Comparison of ENCODE assay signal across 28 cellular contexts in the genomic region with DNA sequence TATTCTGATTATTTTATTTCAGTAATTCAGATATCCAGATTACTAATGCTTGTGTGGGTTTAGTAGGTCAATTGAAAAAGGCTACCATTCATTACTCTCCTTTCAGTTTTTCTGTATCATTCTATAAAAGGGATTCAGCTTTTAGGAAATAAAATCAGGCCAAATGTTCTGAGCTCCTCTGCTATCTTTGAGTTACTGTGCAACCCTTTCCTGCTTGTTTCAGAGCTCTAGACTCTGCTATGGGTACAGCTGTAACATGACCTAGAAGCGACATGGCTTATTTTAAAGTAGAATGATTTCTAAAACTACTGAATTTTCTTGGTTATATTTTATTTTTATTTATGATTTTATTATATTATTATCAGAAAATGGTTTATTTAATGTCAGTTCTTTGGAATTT.
"Had no signal": no experiment of that assay in that cellular context is flagged by ENCODE, and none has a peak within 500 bp of the region (broad histone marks: within the 10 kb centered on the region; RNA-seq: fewer than 3 reads in every experiment).

No MANE protein-coding gene starts in this region.

- H3K27ac Mint-ChIP-seq: IgD-negative memory B cell had no signal

- H3K9me3 ChIP-seq: Peyer's patch, SJCRH30 had no signal

- H3K4me3 Mint-ChIP-seq: IgD-negative memory B cell had no signal

- H3K27me3 Mint-ChIP-seq: IgD-negative memory B cell had no signal

- DNase-seq: Kasumi-1; MM.1S; MV-4-11; NCI-H1048; NCI-H1105; NCI-H1417 treated with DMSO at 0.1 percent for 48 hours; NCI-H146; NCI-H1694 treated with DMSO at 0.1 percent for 48 hours; NCI-H1930; NCI-H2081; NCI-H2107; NCI-H2227 treated with DMSO at 0.1 percent for 48 hours; NCI-H446; NCI-H510A; NCI-H524 treated with DMSO at 0.1 percent for 48 hours; NCI-H774; NK-92 treated with Interleukin-12 subunit alpha and Interleukin-12 subunit beta, amount 100 ng/mL, for 24 hours; OCI-M1; PC-9; Peyer's patch; SHP77 treated with DMSO at 0.1 percent for 48 hours; SJCRH30 had no signal

- H3K27ac ChIP-seq: HL-60, KMS-11, PC-9, Peyer's patch, SJCRH30 had no signal

- ATAC-seq: K562, Right ventricle myocardium inferior had no signal

- H3K4me1 ChIP-seq: Peyer's patch, SJCRH30 had no signal

- H3K36me3 ChIP-seq: Peyer's patch, SJCRH30 had no signal

- H3K4me3 ChIP-seq: K562, PC-9, Peyer's patch, SJCRH30 had no signal

- H3K27me3 ChIP-seq: Peyer's patch, SJCRH30 had no signal

- FAIRE-seq: HTR-8/SVneo had no signal
